Comparison of ENCODE assay signal across 19 cellular contexts in genomic region chr6:33624856-33625255, GRCh38. TPM values are rescaled to one million over a fixed set of nuclear protein-coding genes. Genes with fewer than 3 reads are reported as not detected.
DNase-seq lines count a peak whose midpoint lies in the region; ATAC-seq, FAIRE-seq and TF ChIP-seq lines count a peak whose summit lies in the region.
"Had no signal": no experiment of that assay in that cellular context is flagged by ENCODE, and none has a peak within 500 bp of the region (broad histone marks: within the 10 kb centered on the region; RNA-seq: fewer than 3 reads in every experiment).

No MANE protein-coding gene starts in this region.

- H2AFZ ChIP-seq in DND-41 (ENCODE audit: low read depth, low read length): no peak overlapping the region
- no peak overlapping the region for H2AFZ ChIP-seq in OCI-LY7 (ENCODE audit: low read length)

- H3K27me3 ChIP-seq in DND-41 (ENCODE audit: insufficient read depth, low read length, poor library complexity) (no peaks in the 10 kb centered on the region), small intestine (ENCODE audit: control insufficient read depth in 2 of 2, insufficient read depth in 2 of 2, low read length in 2 of 2) (no peaks in the 10 kb centered on the region)

- H3K9me2 ChIP-seq in OCI-LY7 (ENCODE audit: insufficient read depth, low read length): no peaks in the 10 kb centered on the region

- CTCF ChIA-PET in OCI-LY7 (lab: Charles Lee; ENCODE audit: unreplicated experiment): no interaction called here

- no peak for FAIRE-seq in small intestine (lab: Jason Lieb, UNC)
- FAIRE-seq: TTC549 had no signal

- H3K27me3 Mint-ChIP-seq in endothelial cell (ENCODE audit: unreplicated experiment): peaks cover 18% of the 10 kb centered on the region

- peak overlapping the region; percentile 93 for H3K4me3 Mint-ChIP-seq in endothelial cell (ENCODE audit: unreplicated experiment)

- peaks cover 17% of the 10 kb centered on the region for H3K36me3 Mint-ChIP-seq in endothelial cell (ENCODE audit: low read depth, unreplicated experiment)

- POLR2A ChIA-PET in OCI-LY7 (lab: Charles Lee): no interaction called here

- intact Hi-C loops in OCI-LY7 (cut with micrococcal nuclease; ENCODE audit: unreplicated experiment): no loop called here

- H3K27ac ChIP-seq in DND-41 (ENCODE audit: low read length): no peak overlapping the region
- H3K27ac ChIP-seq in OCI-LY7 (ENCODE audit: low read depth, low read length, poor library complexity, severe bottlenecking): peak overlapping the region; percentile 6
- H3K27ac ChIP-seq in small intestine (ENCODE audit: low read depth in 1 of 2, low read length in 1 of 2): peak overlapping the region; percentile 80 to 96

- no peak overlapping the region for H3K4me3 ChIP-seq in DND-41 (ENCODE audit: low read depth in 1 of 2, low read length in 2 of 2)
- H3K4me3 ChIP-seq in OCI-LY7 (ENCODE audit: low read depth, low read length, poor library complexity, severe bottlenecking): peak overlapping the region; percentile 98
- H3K4me3 ChIP-seq in small intestine (ENCODE audit: low read depth in 1 of 2, low read length in 2 of 2): peak overlapping the region in 1 of 2 donors; percentile 46

- ATAC-seq in DND-41 (ENCODE audit: insufficient read depth, low read depth): no peak
- ATAC-seq in HG03439 (IDR thresholded peaks at IDR 0.05; ENCODE audit: unreplicated experiment): no peak

- H3K4me2 ChIP-seq in DND-41 (ENCODE audit: insufficient read depth, low read length) (0 out of 2 replicates have a peak overlapping the region, but pooled peaks have one; percentile 12), OCI-LY7 (ENCODE audit: low read length) (peak overlapping the region; percentile 95)

- H3K4me1 ChIP-seq in DND-41 (ENCODE audit: insufficient read depth, low read length) (peaks cover 34% of the 10 kb centered on the region), OCI-LY7 (ENCODE audit: insufficient read depth, low read length, poor library complexity, severe bottlenecking) (peaks cover 76% of the 10 kb centered on the region), small intestine (ENCODE audit: control insufficient read depth in 2 of 2, insufficient read depth in 1 of 2, low read depth in 1 of 2, low read length in 1 of 2) (peaks cover 11 to 14% of the 10 kb centered on the region in 2 donors)

- H3K27ac Mint-ChIP-seq in endothelial cell (ENCODE audit: unreplicated experiment): no peak overlapping the region
- H3K27ac Mint-ChIP-seq: progenitor cell of endocrine pancreas had no signal

- TF ChIP-seq CTCF in DND-41 (IDR thresholded peaks at IDR 0.05; ENCODE audit: borderline replicate concordance, extremely low read depth, low read length, poor library complexity, severe bottlenecking) (no peak), OCI-LY7 (conservative IDR thresholded peaks at IDR 0.05; ENCODE audit: low read length) (no peak), endothelial cell (IDR thresholded peaks at IDR 0.05; ENCODE audit: unreplicated experiment) (no peak)

- H3K79me2 ChIP-seq in DND-41 (ENCODE audit: insufficient read depth, low read length) (peaks cover 70% of the 10 kb centered on the region), OCI-LY7 (ENCODE audit: insufficient read depth, low read depth, low read length) (peaks cover 82% of the 10 kb centered on the region)

- H4K20me1 ChIP-seq in DND-41 (ENCODE audit: insufficient read depth, low read length): peaks cover 44% of the 10 kb centered on the region
- peaks cover 14% of the 10 kb centered on the region for H4K20me1 ChIP-seq in OCI-LY7 (ENCODE audit: insufficient read depth, low read length)

- no TSS peak for BruUV-seq in OCI-LY7 (replicated peaks; lab: Mats Ljungman, UMichigan)

- peaks cover 39% of the 10 kb centered on the region for H3K36me3 ChIP-seq in DND-41 (ENCODE audit: insufficient read depth, low read length)
- peaks cover 60% of the 10 kb centered on the region for H3K36me3 ChIP-seq in OCI-LY7 (ENCODE audit: insufficient read depth, low read length)
- H3K36me3 ChIP-seq in small intestine (ENCODE audit: control insufficient read depth in 2 of 2, insufficient read depth in 2 of 2, low read length in 2 of 2): no peaks in the 10 kb centered on the region

- DNase-seq in DND-41 (no peak), OCI-LY7 (ENCODE audit: low spot score) (no peak), endothelial cell (ENCODE audit: low spot score) (no peak), small intestine (no peak), hypothalamus (lab: John Stamatoyannopoulos, UW) (no peak), HuH-7.5 (ENCODE audit: low spot score) (no peak), RKO (ENCODE audit: low spot score) (no peak)
- DNase-seq: activated CD4-positive, alpha-beta T cell treated with anti-CD3 and anti-CD28 coated beads for 48 hours; activated CD8-positive, alpha-beta memory T cell treated with anti-CD3 and anti-CD28 coated beads, Interleukin-2, amount 50 U/mL, for 4 hours; activated gamma-delta T cell treated with Interleukin-2 at 50 U/mL for 16 hours; DMS79 treated with DMSO at 0.1 percent for 48 hours; foreskin fibroblast; NCI-H1436; NCI-H524; stimulated activated CD4-positive, alpha-beta T cell treated with anti-CD3 and anti-CD28 coated beads, Interleukin-1b, Interleukin-23, amount 100 ng/mL, for 48 hours; stimulated activated naive CD4-positive, alpha-beta T cell treated with Interleukin-2 at 50 U/mL for 16 hours had no signal

- H3K9me3 Mint-ChIP-seq in endothelial cell (ENCODE audit: unreplicated experiment): no peaks in the 10 kb centered on the region

- 10 to 62% (median 36%) methylated on average over 4 of the region's 4 CpGs for WGBS in small intestine, 3 donors

- peaks cover 31% of the 10 kb centered on the region for H3K4me1 Mint-ChIP-seq in endothelial cell (ENCODE audit: unreplicated experiment)

- H3K9me3 ChIP-seq in DND-41 (ENCODE audit: insufficient read depth, low read length, severe bottlenecking) (no peaks in the 10 kb centered on the region), OCI-LY7 (ENCODE audit: low read length) (no peaks in the 10 kb centered on the region), small intestine (ENCODE audit: control insufficient read depth, low read depth) (no peaks in the 10 kb centered on the region)

- H3K9ac ChIP-seq in DND-41 (ENCODE audit: low read depth, low read length): no peak overlapping the region

RNA-seq across cellular contexts. Expression of gene ITPR3, which starts 3.7 kb away (rescaled TPM):
- 47.8 and 56.6 TPM in 2 replicates for total RNA-seq in OCI-LY7 (2014; rRNA removed; shearing (Covaris generic))
- 83.5 and 88.6 TPM in 2 replicates for total RNA-seq in OCI-LY7 (2022)
- 124 TPM for total RNA-seq in endothelial cell (ENCODE audit: unreplicated experiment)
- 10 to 100 TPM; 51.6 to 62.7 (median 55.5) TPM for polyA plus RNA-seq in small intestine

RNA-seq across cellular contexts. Expression of gene BAK1, which starts 44.8 kb away (rescaled TPM):
- 10.6 and 13.9 TPM in 2 replicates for total RNA-seq in OCI-LY7 (2014; rRNA removed; shearing (Covaris generic))
- total RNA-seq in OCI-LY7 (2022) (29.9 and 33.8 TPM in 2 replicates), endothelial cell (ENCODE audit: unreplicated experiment) (51.4 TPM)
- 100 to 1,000 TPM in 1 of 3 donors, 10 to 100 TPM in 2; 75.6 to 100 (median 85.7) TPM for polyA plus RNA-seq in small intestine
